ENCODE assay signal across 19 cellular contexts in the genomic region with DNA sequence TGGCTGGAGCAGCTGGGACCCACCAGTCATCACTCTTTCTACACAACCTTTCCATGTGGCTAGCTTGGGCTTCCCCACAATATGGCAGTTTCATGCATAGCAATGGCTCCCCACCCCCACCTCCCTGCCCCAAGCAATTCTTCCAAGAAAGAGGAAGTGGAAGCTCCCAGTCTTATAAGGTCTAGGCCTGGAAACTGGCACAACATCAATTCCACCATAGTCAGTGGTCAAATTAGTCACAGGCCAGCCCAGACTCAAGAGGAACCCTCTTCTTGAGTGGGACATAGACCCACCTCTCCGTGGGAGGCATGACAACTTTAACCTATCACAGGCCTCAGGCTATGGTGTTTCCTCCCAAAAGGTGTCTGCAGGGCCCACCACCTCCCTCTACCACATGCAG. TPM values are rescaled to one million over a fixed set of nuclear protein-coding genes. Genes with fewer than 3 reads are reported as not detected.
"Had no signal": no experiment of that assay in that cellular context is flagged by ENCODE, and none has a peak within 500 bp of the region (broad histone marks: within the 10 kb centered on the region; RNA-seq: fewer than 3 reads in every experiment).

No MANE protein-coding gene starts in this region.

- H3K4me1 ChIP-seq: adrenal gland, tibial nerve, uterus had no signal

- H3K9me3 ChIP-seq: adrenal gland, uterus had no signal

- DNase-seq: activated CD4-positive, CD25-positive, alpha-beta regulatory T cell treated with anti-CD3 and anti-CD28 coated beads, Interleukin-2, amount 50 U/mL, for 72 hours; dermis blood vessel endothelial cell; effector memory CD8-positive, alpha-beta T cell; foreskin melanocyte; head of caudate nucleus; immature natural killer cell; mesenchymal stem cell; posterior cingulate gyrus; retina; stimulated activated naive CD4-positive, alpha-beta T cell; uterus had no signal

- ATAC-seq: activated T-helper 17 cell treated with anti-CD3 and anti-CD28 coated beads, Interleukin-2, amount 50 U/mL, for 72 hours; effector memory CD8-positive, alpha-beta T cell; natural killer cell treated with Interleukin-12 subunit alpha and Interleukin-12 subunit beta and Interleukin-15 and Interleukin-18, amount 100 ng/mL, for 72 hours had no signal

- H3K4me3 ChIP-seq: adrenal gland, tibial nerve, uterus had no signal

- H3K27me3 ChIP-seq: adrenal gland, tibial nerve, uterus had no signal

- H3K27ac ChIP-seq: adrenal gland, tibial nerve, uterus had no signal

- H3K36me3 ChIP-seq: adrenal gland, tibial nerve, uterus had no signal

RNA-seq across cellular contexts. Expression of a gene that starts 17.8 kb away (rescaled TPM):
- total RNA-seq: activated T-helper 17 cell treated with anti-CD3 and anti-CD28 coated beads, Interleukin-2, amount 50 U/mL, for 72 hours; adrenal gland; chondrocyte; dermis blood vessel endothelial cell; fibroblast of lung; liver; natural killer cell treated with Interleukin-12 subunit alpha and Interleukin-12 subunit beta and Interleukin-15 and Interleukin-18, amount 100 ng/mL, for 72 hours; subcutaneous adipose tissue; tibial nerve; uterus had no signal
